ENCODE assay signal across 26 cellular contexts in genomic region chr1:26340047-26340481, GRCh38. TPM values are rescaled to one million over a fixed set of nuclear protein-coding genes. Genes with fewer than 3 reads are reported as not detected.
DNase-seq lines count a peak whose midpoint lies in the region; ATAC-seq, FAIRE-seq and TF ChIP-seq lines count a peak whose summit lies in the region.
"Had no signal": no experiment of that assay in that cellular context is flagged by ENCODE, and none has a peak within 500 bp of the region (broad histone marks: within the 10 kb centered on the region; RNA-seq: fewer than 3 reads in every experiment).

No MANE protein-coding gene starts in this region.

- H3K9ac ChIP-seq in mammary epithelial cell (ENCODE audit: insufficient read depth, low read length): no peak overlapping the region
- H3K9ac ChIP-seq in keratinocyte (ENCODE audit: control insufficient read depth, extremely low read depth, insufficient read depth, low read length): no peak overlapping the region
- H3K9ac ChIP-seq: BLaER1 had no signal

- POLR2A ChIA-PET in MCF 10A (lab: Yijun Ruan, JAX) (no interaction called here), WTC11 (lab: Charles Lee) (no interaction called here)

- no peaks in the 10 kb centered on the region for H3K36me3 ChIP-seq in mammary epithelial cell (ENCODE audit: insufficient read depth, low read length)
- H3K36me3 ChIP-seq in keratinocyte (ENCODE audit: control insufficient read depth in 2 of 2, extremely low read depth in 1 of 2, insufficient read depth in 2 of 2, low read length in 2 of 2): peaks cover 0 to 11% of the 10 kb centered on the region in 2 experiments
- H3K36me3 ChIP-seq in SJCRH30: no peaks in the 10 kb centered on the region
- H3K36me3 ChIP-seq: BLaER1 had no signal

- peak; percentile 22 for DNase-seq in mammary epithelial cell
- no peak for DNase-seq in MCF 10A (ENCODE audit: unreplicated experiment)
- no peak for DNase-seq in WTC11 (ENCODE audit: low spot score)
- DNase-seq in keratinocyte (ENCODE audit: low read depth, low spot score): no peak
- no peak for DNase-seq in H4 (ENCODE audit: low spot score)
- no peak for DNase-seq in activated T-cell treated with anti-CD3 and anti-CD28 coated beads, Interleukin-2, amount 50 U/mL, for 48 hours
- DNase-seq in SJCRH30: no peak
- DNase-seq: ACHN; CD4-positive, alpha-beta T cell; COR-L47; DMS79; H9; NCI-H1092; NCI-H1436 treated with DMSO at 0.1 percent for 48 hours; NCI-H2029; NCI-H226; NCI-H510A treated with DMSO at 0.1 percent for 48 hours; NCI-H748 treated with DMSO at 0.1 percent for 48 hours; PC-9; RPMI8226; SIG-M5 had no signal

- intact Hi-C loops in mammary epithelial cell (cut with micrococcal nuclease) (no loop called here), MCF 10A (cut with micrococcal nuclease) (no loop called here)

- H3K4me3 ChIP-seq in mammary epithelial cell (replicated peaks in 1 of 3; ENCODE audit: insufficient read depth in 1 of 3, low read depth in 2 of 3, low read length in 3 of 3): no peak overlapping the region
- no peak overlapping the region for H3K4me3 ChIP-seq in keratinocyte (ENCODE audit: control insufficient read depth in 2 of 3, extremely low read depth in 1 of 3, insufficient read depth in 2 of 3, low read depth in 1 of 3, low read length in 3 of 3)
- H3K4me3 ChIP-seq in SJCRH30: no peak overlapping the region
- H3K4me3 ChIP-seq: BLaER1, GM12878, PC-9 had no signal

- peak; percentile 87 for FAIRE-seq in keratinocyte (lab: Jason Lieb, UNC)
- FAIRE-seq: GM12878 had no signal

- H3K4me2 ChIP-seq in mammary epithelial cell (ENCODE audit: insufficient read depth, low read depth, low read length): no peak overlapping the region
- no peak overlapping the region for H3K4me2 ChIP-seq in keratinocyte (ENCODE audit: control insufficient read depth, extremely low read depth, insufficient read depth, low read depth, low read length)
- H3K4me2 ChIP-seq: BLaER1, PC-9 had no signal

- H3K9me3 Mint-ChIP-seq in MCF 10A (ENCODE audit: unreplicated experiment) (no peaks in the 10 kb centered on the region), WTC11 (no peaks in the 10 kb centered on the region)
- H3K9me3 Mint-ChIP-seq: CD4-positive, alpha-beta T cell; H9 had no signal

- H4K20me1 ChIP-seq in mammary epithelial cell (ENCODE audit: insufficient read depth, low read length): no peaks in the 10 kb centered on the region
- H4K20me1 ChIP-seq in keratinocyte (ENCODE audit: control insufficient read depth, extremely low read depth, insufficient read depth, low read length): no peaks in the 10 kb centered on the region
- H4K20me1 ChIP-seq: BLaER1 had no signal

- in situ Hi-C loops in mammary epithelial cell (cut with MboI; ENCODE audit: low sequenced_read_pairs in 2 of 2): no loop called here

- no peaks in the 10 kb centered on the region for H3K27me3 ChIP-seq in mammary epithelial cell (ENCODE audit: insufficient read depth, low read length)
- no peaks in the 10 kb centered on the region for H3K27me3 ChIP-seq in keratinocyte (ENCODE audit: control insufficient read depth, extremely low read depth, insufficient read depth, low read length)
- H3K27me3 ChIP-seq in SJCRH30: peaks cover 56% of the 10 kb centered on the region

- WGBS in mammary epithelial cell (ENCODE audit: low coverage, missing lambda C conversion rate): 52% methylated on average over 4 of the region's 4 CpGs

- H3K36me3 Mint-ChIP-seq in MCF 10A (ENCODE audit: insufficient read depth, unreplicated experiment): no peaks in the 10 kb centered on the region
- no peaks in the 10 kb centered on the region; the same call in 1 of the 2 replicates for H3K36me3 Mint-ChIP-seq in WTC11

- H3K27ac Mint-ChIP-seq in MCF 10A (ENCODE audit: low read depth, unreplicated experiment): no peak overlapping the region
- peak overlapping the region; percentile 2; the same call in 1 of the 2 replicates for H3K27ac Mint-ChIP-seq in WTC11
- H3K27ac Mint-ChIP-seq: CD4-positive, alpha-beta T cell; H9 had no signal

- H3K4me1 ChIP-seq in mammary epithelial cell (ENCODE audit: insufficient read depth, low read length) (peaks cover 10% of the 10 kb centered on the region), keratinocyte (ENCODE audit: control insufficient read depth, extremely low read depth, insufficient read depth, low read length) (peaks cover 18% of the 10 kb centered on the region), SJCRH30 (no peaks in the 10 kb centered on the region)

- dilution Hi-C loops in mammary epithelial cell (cut with HindIII; ENCODE audit: low sequenced_read_pairs): loop anchor here (5.0 kb wide), 1 partner anchor 63 kb away; no protein-coding TSS in a partner anchor
- dilution Hi-C loops in keratinocyte (cut with MboI; ENCODE audit: extremely low pct_ligation_motif_present, low sequenced_read_pairs): no loop called here

- peaks cover 6% of the 10 kb centered on the region for H3K4me1 Mint-ChIP-seq in MCF 10A (ENCODE audit: insufficient read depth, unreplicated experiment)
- peaks cover 23% of the 10 kb centered on the region for H3K4me1 Mint-ChIP-seq in WTC11

- ATAC-seq in WTC11 (no peak), HG02623 (IDR thresholded peaks at IDR 0.05; ENCODE audit: unreplicated experiment) (no peak)
- ATAC-seq: GM12878 had no signal

- BruUV-seq in mammary epithelial cell (replicated peaks; lab: Mats Ljungman, UMichigan) (no TSS peak), MCF 10A (replicated peaks; lab: Mats Ljungman, UMichigan) (no TSS peak)

- no peak overlapping the region for H2AFZ ChIP-seq in mammary epithelial cell (ENCODE audit: low read depth, low read length)
- no peak overlapping the region for H2AFZ ChIP-seq in keratinocyte (ENCODE audit: control insufficient read depth, low read length)
- H2AFZ ChIP-seq: PC-9 had no signal

- H3K79me2 ChIP-seq in mammary epithelial cell (ENCODE audit: insufficient read depth, low read length): no peaks in the 10 kb centered on the region
- H3K79me2 ChIP-seq in keratinocyte (ENCODE audit: control insufficient read depth, insufficient read depth, low read length): no peaks in the 10 kb centered on the region

- no peak overlapping the region for H3K4me3 Mint-ChIP-seq in MCF 10A (ENCODE audit: unreplicated experiment)
- H3K4me3 Mint-ChIP-seq in WTC11: no peak overlapping the region
- H3K4me3 Mint-ChIP-seq: CD4-positive, alpha-beta T cell; H9 had no signal

- no peaks in the 10 kb centered on the region for H3K9me3 ChIP-seq in mammary epithelial cell (replicated peaks; ENCODE audit: insufficient read depth, low read length)
- no peaks in the 10 kb centered on the region for H3K9me3 ChIP-seq in keratinocyte (ENCODE audit: control insufficient read depth, low read depth, low read length)
- H3K9me3 ChIP-seq in SJCRH30 (replicated peaks): no peaks in the 10 kb centered on the region
- H3K9me3 ChIP-seq: BLaER1 had no signal

- CTCF ChIA-PET in mammary epithelial cell (lab: Charles Lee; ENCODE audit: low non-redundant PET) (no interaction called here), MCF 10A (lab: Yijun Ruan, JAX) (interaction anchor here (2.6 kb wide), 1 partner anchor 24 kb away, joined by 7 read pairs; no protein-coding TSS in a partner anchor), WTC11 (lab: Charles Lee) (interaction anchor here (1.3 to 4.2 kb wide), 2 partner anchors 20 to 55 kb away, joined by 4 to 18 read pairs; no protein-coding TSS in a partner anchor)

- H3K27ac ChIP-seq in mammary epithelial cell (ENCODE audit: insufficient read depth, low read depth, low read length) (no peak overlapping the region), keratinocyte (ENCODE audit: control insufficient read depth, insufficient read depth, low read length) (no peak overlapping the region), SJCRH30 (no peak overlapping the region)
- H3K27ac ChIP-seq: 22Rv1, BLaER1, PC-9 had no signal

- TF ChIP-seq CTCF in mammary epithelial cell (conservative IDR thresholded peaks at IDR 0.05 in 1 of 2, IDR thresholded peaks at IDR 0.05 in 1 of 2; ENCODE audit: extremely low read depth in 1 of 2, insufficient read depth in 1 of 2, low read depth in 1 of 2, low read length in 2 of 2) (no peak), MCF 10A (IDR thresholded peaks at IDR 0.05; ENCODE audit: unreplicated experiment) (no peak), WTC11 (IDR thresholded peaks at IDR 0.05) (no peak), keratinocyte (optimal IDR thresholded peaks at IDR 0.05 in 1 of 3, IDR thresholded peaks at IDR 0.05 in 1 of 3, conservative IDR thresholded peaks at IDR 0.05 in 1 of 3; ENCODE audit: extremely low read depth in 1 of 3, insufficient read depth in 2 of 3, low read length in 3 of 3) (no peak)

- H3K27me3 Mint-ChIP-seq in MCF 10A (ENCODE audit: insufficient read depth, unreplicated experiment) (no peaks in the 10 kb centered on the region), WTC11 (ENCODE audit: low read depth) (peaks cover 8% of the 10 kb centered on the region)
- H3K27me3 Mint-ChIP-seq: CD4-positive, alpha-beta T cell had no signal

- H3K9me1 ChIP-seq in keratinocyte (ENCODE audit: control insufficient read depth, extremely low read depth, insufficient read depth, low read length): no peaks in the 10 kb centered on the region

RNA-seq across cellular contexts. Expression of gene CRYBG2, which starts 13.9 kb away (rescaled TPM):
- 10 to 100 TPM in 1 of 2 donors, 1 to 10 TPM in 1; 2.2 to 11.0 TPM for total RNA-seq in mammary epithelial cell
- polyA plus RNA-seq in mammary epithelial cell: 4.5 TPM
- polyA minus RNA-seq in mammary epithelial cell: 26.9 TPM
- 8.6 and 14.2 TPM in 2 replicates for total RNA-seq in MCF 10A (2022)
- 14.4 to 21.1 TPM (median 17.8 TPM) in 3 replicates for total RNA-seq in WTC11 (2021)
- 6.0 to 15.5 TPM (median 7.9 TPM) in 3 replicates for polyA plus RNA-seq in keratinocyte
- polyA plus RNA-seq in keratinocyte (2011; ENCODE audit: low read depth): 27.9 TPM
- polyA plus RNA-seq in keratinocyte (2011; cell fraction: cytosol; rRNA removed): 3.1 and 7.3 TPM in 2 replicates
- 28.6 and 33.8 TPM in 2 replicates for polyA plus RNA-seq in keratinocyte (2011; cell fraction: nucleus; rRNA removed)
- polyA plus RNA-seq in keratinocyte (2012; ENCODE audit: low replicate concordance): 12.0 and 50.5 TPM in 2 replicates
- 11.2 to 30.9 TPM (median 17.2 TPM) in 3 replicates for polyA minus RNA-seq in keratinocyte
- polyA minus RNA-seq in keratinocyte (2011; cell fraction: cytosol; rRNA and poly(A)+ RNA removed): 20.1 TPM
- polyA minus RNA-seq in keratinocyte (2011; cell fraction: nucleus; rRNA and poly(A)+ RNA removed): 27.2 and 40.2 TPM in 2 replicates
- total RNA-seq in H4 (2014; rRNA removed; shearing (Covaris generic)): not detected in 2 replicates
- total RNA-seq in SJCRH30 (2014; rRNA removed; shearing (Covaris generic)): not detected in 2 replicates
- total RNA-seq: LHCN-M2 had no signal

RNA-seq across cellular contexts. Expression of gene CD52, which starts 22.3 kb away (rescaled TPM):
- total RNA-seq in mammary epithelial cell (not detected), MCF 10A (2022) (not detected in 2 replicates), WTC11 (2021) (2.8 to 3.7 TPM (median 3.4 TPM) in 3 replicates)
- polyA plus RNA-seq in mammary epithelial cell (0.27 TPM), keratinocyte (0.22 to 0.27 TPM in 2 of 3 replicates, not detected in the other)
- polyA minus RNA-seq in mammary epithelial cell (not detected), keratinocyte (1.5 TPM in 1 of 3 replicates, not detected in the others)
- not detected for polyA plus RNA-seq in keratinocyte (2011; ENCODE audit: low read depth)
- not detected in 2 replicates for polyA plus RNA-seq in keratinocyte (2011; cell fraction: cytosol; rRNA removed)
- polyA plus RNA-seq in keratinocyte (2011; cell fraction: nucleus; rRNA removed): not detected in 2 replicates
- 0.69 TPM in 1 of 2 replicates, not detected in the other for polyA plus RNA-seq in keratinocyte (2012; ENCODE audit: low replicate concordance)
- not detected for polyA minus RNA-seq in keratinocyte (2011; cell fraction: cytosol; rRNA and poly(A)+ RNA removed)
- polyA minus RNA-seq in keratinocyte (2011; cell fraction: nucleus; rRNA and poly(A)+ RNA removed): not detected in 2 replicates
- total RNA-seq in H4 (2014; rRNA removed; shearing (Covaris generic)): 3.0 TPM in 1 of 2 replicates, not detected in the other
- total RNA-seq in SJCRH30 (2014; rRNA removed; shearing (Covaris generic)): not detected in 2 replicates
- total RNA-seq: LHCN-M2 had no signal

RNA-seq across cellular contexts. Expression of gene ZNF683, which starts 32.5 kb away (rescaled TPM):
- not detected for total RNA-seq in mammary epithelial cell
- not detected for polyA plus RNA-seq in mammary epithelial cell
- polyA minus RNA-seq in mammary epithelial cell: not detected
- not detected in 2 replicates for total RNA-seq in MCF 10A (2022)
- not detected in 3 replicates for total RNA-seq in WTC11 (2021)
- not detected in 3 replicates for polyA plus RNA-seq in keratinocyte
- not detected for polyA plus RNA-seq in keratinocyte (2011; ENCODE audit: low read depth)
- polyA plus RNA-seq in keratinocyte (2011; cell fraction: cytosol; rRNA removed): not detected in 2 replicates
- polyA plus RNA-seq in keratinocyte (2011; cell fraction: nucleus; rRNA removed): not detected in 2 replicates
- not detected in 2 replicates for polyA plus RNA-seq in keratinocyte (2012; ENCODE audit: low replicate concordance)
- polyA minus RNA-seq in keratinocyte: not detected in 3 replicates
- polyA minus RNA-seq in keratinocyte (2011; cell fraction: cytosol; rRNA and poly(A)+ RNA removed): not detected
- polyA minus RNA-seq in keratinocyte (2011; cell fraction: nucleus; rRNA and poly(A)+ RNA removed): not detected in 2 replicates
- total RNA-seq in H4 (2014; rRNA removed; shearing (Covaris generic)): not detected in 2 replicates
- total RNA-seq in SJCRH30 (2014; rRNA removed; shearing (Covaris generic)): not detected in 2 replicates
- total RNA-seq: GM12878, H9, LHCN-M2, PC-9 had no signal
- polyA plus RNA-seq: GM12878 had no signal

RNA-seq across cellular contexts. Expression of gene UBXN11, which starts 33.6 kb away (rescaled TPM):
- total RNA-seq in mammary epithelial cell: 10 to 100 TPM in 1 of 2 donors, 1 to 10 TPM in 1; 6.2 to 12.9 TPM
- polyA plus RNA-seq in mammary epithelial cell: 8.5 TPM
- 4.5 TPM for polyA minus RNA-seq in mammary epithelial cell
- 17.7 and 20.3 TPM in 2 replicates for total RNA-seq in MCF 10A (2022)
- total RNA-seq in WTC11 (2021): 12.4 to 14.1 TPM (median 14.1 TPM) in 3 replicates
- polyA plus RNA-seq in keratinocyte: 5.2 to 6.8 TPM (median 6.6 TPM) in 3 replicates
- 6.8 TPM for polyA plus RNA-seq in keratinocyte (2011; ENCODE audit: low read depth)
- polyA plus RNA-seq in keratinocyte (2011; cell fraction: cytosol; rRNA removed): 1.5 and 2.1 TPM in 2 replicates
- polyA plus RNA-seq in keratinocyte (2011; cell fraction: nucleus; rRNA removed): 28.1 and 28.2 TPM in 2 replicates
- 5.4 and 7.6 TPM in 2 replicates for polyA plus RNA-seq in keratinocyte (2012; ENCODE audit: low replicate concordance)
- polyA minus RNA-seq in keratinocyte: 2.7 to 6.8 TPM (median 4.3 TPM) in 3 replicates
- polyA minus RNA-seq in keratinocyte (2011; cell fraction: cytosol; rRNA and poly(A)+ RNA removed): 3.1 TPM
- 3.5 and 4.0 TPM in 2 replicates for polyA minus RNA-seq in keratinocyte (2011; cell fraction: nucleus; rRNA and poly(A)+ RNA removed)
- total RNA-seq in H4 (2014; rRNA removed; shearing (Covaris generic)): 0.74 and 3.8 TPM in 2 replicates
- 3.5 and 5.3 TPM in 2 replicates for total RNA-seq in SJCRH30 (2014; rRNA removed; shearing (Covaris generic))
